Comparison of ENCODE assay signal across 3 cellular contexts in the genomic region with DNA sequence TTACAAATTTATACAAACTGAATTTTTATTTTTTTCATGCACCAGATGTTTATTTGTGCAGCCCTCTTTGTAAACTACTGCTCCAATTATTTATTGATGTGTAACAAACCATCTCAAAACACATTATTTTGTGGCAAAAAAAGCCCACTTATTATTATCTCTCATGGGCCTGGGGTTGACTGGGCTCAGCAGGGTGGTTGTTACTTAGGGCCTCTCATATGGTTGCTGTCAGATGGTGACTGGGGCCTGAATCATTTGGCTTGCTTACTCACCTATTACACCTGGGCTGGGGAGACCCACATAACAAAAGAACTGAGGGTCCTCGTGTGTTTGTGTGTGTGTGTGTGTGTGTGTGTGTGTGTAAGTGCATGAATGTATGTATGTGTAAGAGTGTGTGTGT.
A peak's percentile ranks its signal among the peaks of the same experiment; 100 is the strongest.
TF ChIP-seq lines count a peak whose summit lies in the region.

No MANE protein-coding gene starts in this region.

TF ChIP-seq in HepG2, 621 proteins besides CTCF, POLR2A, EP300 and RAD21:
- TF ChIP-seq ZNF331 (CRISPR knock-in tag; IDR thresholded peaks at IDR 0.05) = peak; percentile 89
- TF ChIP-seq, protein P1, sequence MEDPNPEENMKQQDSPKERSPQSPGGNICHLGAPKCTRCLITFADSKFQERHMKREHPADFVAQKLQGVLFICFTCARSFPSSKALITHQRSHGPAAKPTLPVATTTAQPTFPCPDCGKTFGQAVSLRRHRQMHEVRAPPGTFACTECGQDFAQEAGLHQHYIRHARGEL (CRISPR knock-in tag; IDR thresholded peaks at IDR 0.05) = no peak

TF ChIP-seq in GM23338, 12 proteins besides CTCF, POLR2A, EP300 and RAD21:
- TF ChIP-seq ZNF331 (CRISPR knock-in tag; IDR thresholded peaks at IDR 0.05; ENCODE audit: low read depth) (peak; percentile 85), JUNB (IDR thresholded peaks at IDR 0.05; ENCODE audit: unreplicated experiment) (no peak), ETS1 (IDR thresholded peaks at IDR 0.05) (no peak)
- TF ChIP-seq, protein P2, sequence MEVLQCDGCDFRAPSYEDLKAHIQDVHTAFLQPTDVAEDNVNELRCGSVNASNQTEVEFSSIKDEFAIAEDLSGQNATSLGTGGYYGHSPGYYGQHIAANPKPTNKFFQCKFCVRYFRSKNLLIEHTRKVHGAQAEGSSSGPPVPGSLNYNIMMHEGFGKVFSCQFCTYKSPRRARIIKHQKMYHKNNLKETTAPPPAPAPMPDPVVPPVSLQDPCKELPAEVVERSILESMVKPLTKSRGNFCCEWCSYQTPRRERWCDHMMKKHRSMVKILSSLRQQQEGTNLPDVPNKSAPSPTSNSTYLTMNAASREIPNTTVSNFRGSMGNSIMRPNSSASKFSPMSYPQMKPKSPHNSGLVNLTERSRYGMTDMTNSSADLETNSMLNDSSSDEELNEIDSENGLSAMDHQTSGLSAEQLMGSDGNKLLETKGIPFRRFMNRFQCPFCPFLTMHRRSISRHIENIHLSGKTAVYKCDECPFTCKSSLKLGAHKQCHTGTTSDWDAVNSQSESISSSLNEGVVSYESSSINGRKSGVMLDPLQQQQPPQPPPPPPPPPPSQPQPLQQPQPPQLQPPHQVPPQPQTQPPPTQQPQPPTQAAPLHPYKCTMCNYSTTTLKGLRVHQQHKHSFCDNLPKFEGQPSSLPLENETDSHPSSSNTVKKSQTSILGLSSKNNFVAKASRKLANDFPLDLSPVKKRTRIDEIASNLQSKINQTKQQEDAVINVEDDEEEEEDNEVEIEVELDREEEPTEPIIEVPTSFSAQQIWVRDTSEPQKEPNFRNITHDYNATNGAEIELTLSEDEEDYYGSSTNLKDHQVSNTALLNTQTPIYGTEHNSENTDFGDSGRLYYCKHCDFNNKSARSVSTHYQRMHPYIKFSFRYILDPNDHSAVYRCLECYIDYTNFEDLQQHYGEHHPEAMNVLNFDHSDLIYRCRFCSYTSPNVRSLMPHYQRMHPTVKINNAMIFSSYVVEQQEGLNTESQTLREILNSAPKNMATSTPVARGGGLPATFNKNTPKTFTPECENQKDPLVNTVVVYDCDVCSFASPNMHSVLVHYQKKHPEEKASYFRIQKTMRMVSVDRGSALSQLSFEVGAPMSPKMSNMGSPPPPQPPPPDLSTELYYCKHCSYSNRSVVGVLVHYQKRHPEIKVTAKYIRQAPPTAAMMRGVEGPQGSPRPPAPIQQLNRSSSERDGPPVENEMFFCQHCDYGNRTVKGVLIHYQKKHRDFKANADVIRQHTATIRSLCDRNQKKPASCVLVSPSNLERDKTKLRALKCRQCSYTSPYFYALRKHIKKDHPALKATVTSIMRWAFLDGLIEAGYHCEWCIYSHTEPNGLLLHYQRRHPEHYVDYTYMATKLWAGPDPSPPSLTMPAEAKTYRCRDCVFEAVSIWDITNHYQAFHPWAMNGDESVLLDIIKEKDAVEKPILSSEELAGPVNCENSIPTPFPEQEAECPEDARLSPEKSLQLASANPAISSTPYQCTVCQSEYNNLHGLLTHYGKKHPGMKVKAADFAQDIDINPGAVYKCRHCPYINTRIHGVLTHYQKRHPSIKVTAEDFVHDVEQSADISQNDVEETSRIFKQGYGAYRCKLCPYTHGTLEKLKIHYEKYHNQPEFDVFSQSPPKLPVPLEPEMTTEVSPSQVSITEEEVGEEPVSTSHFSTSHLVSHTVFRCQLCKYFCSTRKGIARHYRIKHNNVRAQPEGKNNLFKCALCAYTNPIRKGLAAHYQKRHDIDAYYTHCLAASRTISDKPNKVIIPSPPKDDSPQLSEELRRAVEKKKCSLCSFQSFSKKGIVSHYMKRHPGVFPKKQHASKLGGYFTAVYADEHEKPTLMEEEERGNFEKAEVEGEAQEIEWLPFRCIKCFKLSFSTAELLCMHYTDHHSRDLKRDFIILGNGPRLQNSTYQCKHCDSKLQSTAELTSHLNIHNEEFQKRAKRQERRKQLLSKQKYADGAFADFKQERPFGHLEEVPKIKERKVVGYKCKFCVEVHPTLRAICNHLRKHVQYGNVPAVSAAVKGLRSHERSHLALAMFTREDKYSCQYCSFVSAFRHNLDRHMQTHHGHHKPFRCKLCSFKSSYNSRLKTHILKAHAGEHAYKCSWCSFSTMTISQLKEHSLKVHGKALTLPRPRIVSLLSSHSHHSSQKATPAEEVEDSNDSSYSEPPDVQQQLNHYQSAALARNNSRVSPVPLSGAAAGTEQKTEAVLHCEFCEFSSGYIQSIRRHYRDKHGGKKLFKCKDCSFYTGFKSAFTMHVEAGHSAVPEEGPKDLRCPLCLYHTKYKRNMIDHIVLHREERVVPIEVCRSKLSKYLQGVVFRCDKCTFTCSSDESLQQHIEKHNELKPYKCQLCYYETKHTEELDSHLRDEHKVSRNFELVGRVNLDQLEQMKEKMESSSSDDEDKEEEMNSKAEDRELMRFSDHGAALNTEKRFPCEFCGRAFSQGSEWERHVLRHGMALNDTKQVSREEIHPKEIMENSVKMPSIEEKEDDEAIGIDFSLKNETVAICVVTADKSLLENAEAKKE (CRISPR knock-in tag; IDR thresholded peaks at IDR 0.05) = no peak

TF ChIP-seq in K562, 482 proteins besides CTCF, POLR2A, EP300 and RAD21:
- TF ChIP-seq, protein P3, sequence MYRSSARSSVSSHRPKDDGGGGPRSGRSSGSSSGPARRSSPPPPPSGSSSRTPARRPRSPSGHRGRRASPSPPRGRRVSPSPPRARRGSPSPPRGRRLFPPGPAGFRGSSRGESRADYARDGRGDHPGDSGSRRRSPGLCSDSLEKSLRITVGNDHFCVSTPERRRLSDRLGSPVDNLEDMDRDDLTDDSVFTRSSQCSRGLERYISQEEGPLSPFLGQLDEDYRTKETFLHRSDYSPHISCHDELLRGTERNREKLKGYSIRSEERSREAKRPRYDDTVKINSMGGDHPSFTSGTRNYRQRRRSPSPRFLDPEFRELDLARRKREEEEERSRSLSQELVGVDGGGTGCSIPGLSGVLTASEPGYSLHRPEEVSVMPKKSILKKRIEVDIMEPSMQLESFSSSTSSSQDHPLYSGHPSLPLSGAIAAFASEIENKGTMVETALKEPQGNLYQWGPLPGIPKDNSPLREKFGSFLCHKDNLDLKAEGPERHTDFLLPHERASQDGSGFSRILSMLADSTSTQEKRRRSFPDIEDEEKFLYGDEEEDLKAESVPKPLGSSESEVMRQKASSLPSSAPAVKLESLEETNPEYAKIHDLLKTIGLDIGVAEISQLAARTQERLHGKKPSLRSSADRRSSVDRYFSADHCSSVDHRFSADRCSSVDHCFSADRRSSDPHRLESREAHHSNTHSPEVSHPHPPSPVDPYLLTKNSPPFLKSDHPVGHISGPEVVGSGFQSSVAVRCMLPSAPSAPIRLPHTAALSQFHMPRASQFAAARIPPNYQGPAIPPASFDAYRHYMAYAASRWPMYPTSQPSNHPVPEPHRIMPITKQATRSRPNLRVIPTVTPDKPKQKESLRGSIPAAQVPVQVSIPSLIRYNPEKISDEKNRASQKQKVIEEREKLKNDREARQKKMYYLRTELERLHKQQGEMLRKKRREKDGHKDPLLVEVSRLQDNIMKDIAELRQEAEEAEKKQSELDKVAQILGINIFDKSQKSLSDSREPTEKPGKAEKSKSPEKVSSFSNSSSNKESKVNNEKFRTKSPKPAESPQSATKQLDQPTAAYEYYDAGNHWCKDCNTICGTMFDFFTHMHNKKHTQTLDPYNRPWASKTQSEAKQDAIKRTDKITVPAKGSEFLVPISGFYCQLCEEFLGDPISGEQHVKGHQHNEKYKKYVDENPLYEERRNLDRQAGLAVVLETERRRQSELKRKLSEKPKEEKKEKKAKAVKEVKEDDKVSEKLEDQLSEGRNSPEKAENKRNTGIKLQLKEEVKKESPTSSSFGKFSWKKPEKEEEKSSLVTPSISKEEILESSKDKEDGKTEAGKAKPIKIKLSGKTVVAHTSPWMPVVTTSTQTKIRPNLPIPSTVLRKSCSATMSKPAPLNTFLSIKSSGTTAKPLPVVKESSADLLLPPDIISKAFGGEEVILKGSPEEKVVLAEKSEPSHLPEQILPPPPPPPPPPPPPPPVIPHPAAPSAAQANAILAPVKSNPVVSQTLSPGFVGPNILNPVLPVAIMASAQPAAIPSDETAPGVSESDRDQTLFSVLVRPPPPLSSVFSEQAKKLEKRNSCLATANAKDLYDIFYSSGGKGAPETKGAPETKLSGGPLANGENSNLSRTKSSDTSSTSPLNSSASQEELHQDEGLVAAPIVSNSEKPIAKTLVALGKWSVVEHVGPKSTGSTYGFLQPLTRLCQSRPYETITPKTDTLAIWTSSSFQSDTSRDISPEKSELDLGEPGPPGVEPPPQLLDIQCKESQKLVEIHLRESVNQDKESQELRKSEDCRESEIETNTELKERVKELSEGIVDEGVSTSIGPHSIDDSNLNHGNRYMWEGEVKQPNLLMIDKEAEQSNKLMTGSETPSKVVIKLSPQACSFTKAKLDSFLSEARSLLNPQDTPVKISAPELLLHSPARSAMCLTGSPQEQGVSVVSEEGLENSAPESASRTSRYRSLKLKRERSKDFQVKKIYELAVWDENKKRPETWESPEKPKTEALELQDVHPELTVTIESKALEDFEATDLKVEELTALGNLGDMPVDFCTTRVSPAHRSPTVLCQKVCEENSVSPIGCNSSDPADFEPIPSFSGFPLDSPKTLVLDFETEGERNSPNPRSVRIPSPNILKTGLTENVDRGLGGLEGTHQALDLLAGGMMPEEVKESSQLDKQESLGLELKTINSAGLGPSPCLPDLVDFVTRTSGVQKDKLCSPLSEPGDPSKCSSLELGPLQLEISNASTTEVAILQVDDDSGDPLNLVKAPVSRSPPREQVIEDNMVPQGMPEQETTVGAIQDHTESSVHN (IDR thresholded peaks at IDR 0.05; ENCODE audit: borderline replicate concordance in 1 of 2, low read depth in 1 of 2) = no peak
